ENCODE assay signal across 8 cellular contexts in the genomic region with DNA sequence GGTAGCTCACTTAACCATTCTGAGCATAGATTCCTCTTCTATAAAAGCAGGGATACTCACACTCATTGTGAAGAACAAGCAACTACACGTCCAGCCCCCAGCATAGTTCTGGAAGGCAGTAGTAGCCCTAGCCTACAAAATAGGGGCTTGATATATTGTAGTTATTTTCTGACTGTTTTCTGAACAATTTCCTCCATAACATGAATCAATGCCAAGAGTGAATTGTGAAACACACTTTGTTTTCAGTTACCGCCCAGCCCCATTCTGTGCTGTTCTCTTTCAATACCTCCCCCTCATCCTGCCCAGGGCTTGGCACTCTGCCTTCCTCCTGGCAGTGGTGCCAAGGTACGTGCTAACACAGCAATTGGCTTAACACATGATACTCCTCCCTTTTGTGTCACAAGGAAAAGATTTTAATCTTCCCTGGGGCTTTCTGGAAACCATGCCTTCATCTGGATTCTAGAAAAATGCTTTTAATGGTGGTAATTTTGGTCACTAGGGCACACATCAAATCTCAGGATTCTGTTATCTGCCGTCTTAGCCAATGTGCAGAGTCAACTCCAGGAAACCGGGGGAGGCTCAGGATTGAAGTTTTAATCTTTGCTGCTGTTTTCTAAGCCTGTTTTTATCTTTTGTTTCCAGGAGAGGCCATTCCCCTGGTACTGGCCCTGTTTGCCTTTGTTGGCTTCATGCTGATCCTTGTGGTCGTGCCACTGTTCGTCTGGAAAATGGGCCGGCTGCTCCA. TPM values are rescaled to one million over a fixed set of nuclear protein-coding genes. Genes with fewer than 3 reads are reported as not detected.
DNase-seq lines count a peak whose midpoint lies in the region; FAIRE-seq and TF ChIP-seq lines count a peak whose summit lies in the region.

No MANE protein-coding gene starts in this region.

- H3K9me3 ChIP-seq in muscle layer of colon (ENCODE audit: low read length) = no peaks in the 10 kb centered on the region

- H3K4me3 Mint-ChIP-seq in CD14-positive monocyte = peak overlapping the region in 1 of 2 donors; percentile 62

- peaks cover 35% of the 10 kb centered on the region for H3K4me1 Mint-ChIP-seq in CD14-positive monocyte

- in situ Hi-C loops in ACHN (cut with HindIII; ENCODE audit: low pct_ligation_motif_present, low pct_unique_long_range_greater_than_20kb, low sequenced_read_pairs) = no loop called here

- H3K27ac ChIP-seq in muscle layer of colon (ENCODE audit: low read depth, low read length) = peak overlapping the region; percentile 1

- peaks cover 0 to 5% (median 0%) of the 10 kb centered on the region in 7 donors for H3K9me3 Mint-ChIP-seq in CD14-positive monocyte

- H3K36me3 ChIP-seq in muscle layer of colon (ENCODE audit: insufficient read depth, low read length) = no peaks in the 10 kb centered on the region

- no peaks in the 10 kb centered on the region for H3K36me3 Mint-ChIP-seq in CD14-positive monocyte

- DNase-seq in CD14-positive monocyte (ENCODE audit: low spot score) (no peak), NCI-H2081 treated with DMSO at 0.1 percent for 48 hours (lab: John Stamatoyannopoulos, UW) (peak; percentile 95), dedifferentiated amniotic fluid mesenchymal stem cell (ENCODE audit: extremely low spot score) (peak; percentile 79), D721Med (ENCODE audit: insufficient read length, low spot score) (no peak), islet precursor cell (no peak), ACHN (no peak), D341Med (ENCODE audit: low spot score) (no peak)

- H3K9ac ChIP-seq in muscle layer of colon (ENCODE audit: low read length) = no peak overlapping the region

- no peaks in the 10 kb centered on the region for H3K27me3 ChIP-seq in muscle layer of colon (ENCODE audit: control insufficient read depth in 1 of 2, insufficient read depth in 2 of 2, low read length in 2 of 2)

- no peak for FAIRE-seq in D721Med (lab: Jason Lieb, UNC)

- TF ChIP-seq CTCF in CD14-positive monocyte (IDR thresholded peaks at IDR 0.05) (no peak), D721Med (IDR thresholded peaks at IDR 0.05; ENCODE audit: insufficient read depth, missing control alignments) (no peak)

- intact Hi-C loops in CD14-positive monocyte (cut with micrococcal nuclease) = no loop called here

- peak overlapping the region in 5 of 7 donors; percentile 50 to 86 (median 71) for H3K27ac Mint-ChIP-seq in CD14-positive monocyte

- H3K4me1 ChIP-seq in muscle layer of colon (ENCODE audit: insufficient read depth, low read length) = peaks cover 20% of the 10 kb centered on the region

- no peak overlapping the region for H3K4me3 ChIP-seq in muscle layer of colon (ENCODE audit: low read depth in 1 of 2, low read length in 2 of 2)

- H3K27me3 Mint-ChIP-seq in CD14-positive monocyte (ENCODE audit: low read depth in 3 of 3) = peaks cover 0 to 1% (median 0%) of the 10 kb centered on the region in 3 donors

RNA-seq across cellular contexts. Expression of gene IL20RB, which starts 37.2 kb away (rescaled TPM):
- under 1 TPM in 1 of 2 donors, not detected in 1; 0.16 TPM for polyA plus RNA-seq in CD14-positive monocyte

Comparison
In these comparisons a context has a peak if more than half of its experiments do, and no peak if none do; other contexts are left out.
1. DNase-seq: peak in NCI-H2081 treated with DMSO at 0.1 percent for 48 hours (single experiment) and dedifferentiated amniotic fluid mesenchymal stem cell (single experiment); none in CD14-positive monocyte (single experiment), D721Med (single experiment), islet precursor cell (single experiment), ACHN (single experiment) and D341Med (single experiment).